Comparison of ENCODE assay signal across 31 cellular contexts in the genomic region with DNA sequence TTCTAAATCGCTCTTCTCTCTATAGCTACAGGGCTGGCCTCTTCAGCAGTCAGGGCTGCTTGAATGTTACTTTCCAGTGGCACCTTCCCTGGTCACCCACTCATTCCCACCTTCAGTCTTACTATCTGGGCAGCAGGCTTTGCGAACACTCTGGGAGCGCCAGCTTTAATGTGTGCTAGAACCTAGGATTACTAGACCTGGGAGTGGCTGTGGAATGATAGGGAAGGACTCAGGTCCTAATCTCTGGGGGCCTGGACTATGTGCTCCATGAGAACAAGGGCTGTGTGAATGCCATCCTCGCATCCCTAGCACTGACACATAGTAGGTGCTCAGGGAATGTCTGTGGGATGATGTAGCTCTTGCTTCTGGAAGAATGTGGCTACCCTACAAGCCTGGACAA.
"Had no signal": no experiment of that assay in that cellular context is flagged by ENCODE, and none has a peak within 500 bp of the region (broad histone marks: within the 10 kb centered on the region; RNA-seq: fewer than 3 reads in every experiment).

No MANE protein-coding gene starts in this region.

- H3K4me3 Mint-ChIP-seq: activated naive CD4-positive, alpha-beta T cell treated with anti-CD3 and anti-CD28 coated beads, Interleukin-2, amount 10 ng/mL, durations not matched to agents 7 days and 5 days; activated naive CD8-positive, alpha-beta T cell treated with anti-CD3 and anti-CD28 coated beads, Interleukin-2, amount 10 ng/mL, durations not matched to agents 7 days and 5 days; activated T-cell treated with anti-CD3 and anti-CD28 coated beads, Interleukin-2, amount 50 U/mL, for 24 hours; effector memory CD8-positive, alpha-beta T cell; natural killer cell treated with Interleukin-12 subunit alpha and Interleukin-12 subunit beta and Interleukin-15 and Interleukin-18, amount 100 ng/mL, for 72 hours; stimulated activated memory B cell treated with anti-CD40 and anti-IgM and Interleukin-4, amounts not matched to agents 10 μg/mL and 1 μg/mL and 100 μg/mL, for 72 hours; T-helper 17 cell had no signal

- ATAC-seq: activated CD4-positive, CD25-positive, alpha-beta regulatory T cell treated with anti-CD3 and anti-CD28 coated beads, Interleukin-2, amount 50 U/mL, for 24 hours; effector memory CD8-positive, alpha-beta T cell; natural killer cell treated with Interleukin-12 subunit alpha and Interleukin-12 subunit beta and Interleukin-15 and Interleukin-18, amount 100 ng/mL, for 72 hours; sciatic nerve; stimulated activated memory B cell treated with anti-CD40 and anti-IgM and Interleukin-4, amounts not matched to agents 10 μg/mL and 1 μg/mL and 100 μg/mL, for 72 hours; T-helper 17 cell had no signal

- H3K4me1 Mint-ChIP-seq: activated naive CD4-positive, alpha-beta T cell treated with anti-CD3 and anti-CD28 coated beads, Interleukin-2, amount 10 ng/mL, durations not matched to agents 7 days and 5 days; activated naive CD8-positive, alpha-beta T cell treated with anti-CD3 and anti-CD28 coated beads, Interleukin-2, amount 10 ng/mL, durations not matched to agents 7 days and 5 days; stimulated activated memory B cell treated with anti-CD40 and anti-IgM and Interleukin-4, amounts not matched to agents 10 μg/mL and 1 μg/mL and 100 μg/mL, for 72 hours had no signal

- H3K27me3 ChIP-seq: ascending aorta, gastroesophageal sphincter, suprapubic skin, tibial artery had no signal

- H3K27ac ChIP-seq: ascending aorta, brain microvascular endothelial cell, gastroesophageal sphincter, lower lobe of right lung, skin epidermis, suprapubic skin, tibial artery, WERI-Rb-1 had no signal

- H3K4me1 ChIP-seq: ascending aorta, gastroesophageal sphincter, suprapubic skin, tibial artery had no signal

- H3K36me3 ChIP-seq: ascending aorta, brain microvascular endothelial cell, gastroesophageal sphincter, lower lobe of right lung, suprapubic skin, tibial artery, WERI-Rb-1 had no signal

- DNase-seq: activated CD4-positive, alpha-beta T cell treated with anti-CD3 and anti-CD28 coated beads for 48 hours; activated CD4-positive, alpha-beta T cell treated with anti-CD3 and anti-CD28 coated beads, Interleukin-2, amount 50 U/mL, for 48 hours; activated CD8-positive, alpha-beta memory T cell treated with anti-CD3 and anti-CD28 coated beads for 24 hours; activated CD8-positive, alpha-beta memory T cell treated with anti-CD3 and anti-CD28 coated beads, Interleukin-2, amount 50 U/mL, for 4 hours; activated gamma-delta T cell; activated naive CD4-positive, alpha-beta T cell treated with anti-CD3 and anti-CD28 coated beads, Interleukin-2, amount 10 ng/mL, durations not matched to agents 7 days and 5 days; activated naive CD8-positive, alpha-beta T cell treated with anti-CD3 and anti-CD28 coated beads, Interleukin-2, amount 10 ng/mL, durations not matched to agents 7 days and 5 days; activated T-cell treated with anti-CD3 and anti-CD28 coated beads, Interleukin-2, amount 50 U/mL, for 24 hours; cortex of kidney; effector memory CD8-positive, alpha-beta T cell; hippocampal formation; lower lobe of right lung; mesendoderm; stimulated activated CD4-positive, alpha-beta T cell treated with anti-CD3 and anti-CD28 coated beads, Interleukin-1b, Interleukin-23, amount 100 ng/mL, for 48 hours; stimulated activated CD4-positive, alpha-beta T cell treated with anti-CD3 and anti-CD28 coated beads, Interleukin-4, amount 100 ng/mL, for 4 hours; stimulated activated CD8-positive, alpha-beta memory T cell treated with anti-CD3 and anti-CD28 coated beads, Interleukin-4, amount 100 ng/mL, for 48 hours; T-helper 17 cell; T1000; WERI-Rb-1 had no signal

- FAIRE-seq: endothelial cell of umbilical vein had no signal

- H3K4me3 ChIP-seq: ascending aorta, gastroesophageal sphincter, lower lobe of right lung, skin epidermis, suprapubic skin, tibial artery had no signal

- H3K27ac Mint-ChIP-seq: activated naive CD4-positive, alpha-beta T cell treated with anti-CD3 and anti-CD28 coated beads, Interleukin-2, amount 10 ng/mL, durations not matched to agents 7 days and 5 days; activated naive CD8-positive, alpha-beta T cell treated with anti-CD3 and anti-CD28 coated beads, Interleukin-2, amount 10 ng/mL, durations not matched to agents 7 days and 5 days; activated T-cell treated with anti-CD3 and anti-CD28 coated beads, Interleukin-2, amount 50 U/mL, for 24 hours; effector memory CD8-positive, alpha-beta T cell; natural killer cell treated with Interleukin-12 subunit alpha and Interleukin-12 subunit beta and Interleukin-15 and Interleukin-18, amount 100 ng/mL, for 72 hours; progenitor cell of endocrine pancreas; stimulated activated memory B cell treated with anti-CD40 and anti-IgM and Interleukin-4, amounts not matched to agents 10 μg/mL and 1 μg/mL and 100 μg/mL, for 72 hours; T-helper 17 cell had no signal

- H3K9me3 Mint-ChIP-seq: activated naive CD4-positive, alpha-beta T cell treated with anti-CD3 and anti-CD28 coated beads, Interleukin-2, amount 10 ng/mL, durations not matched to agents 7 days and 5 days; activated naive CD8-positive, alpha-beta T cell treated with anti-CD3 and anti-CD28 coated beads, Interleukin-2, amount 10 ng/mL, durations not matched to agents 7 days and 5 days; activated T-cell treated with anti-CD3 and anti-CD28 coated beads, Interleukin-2, amount 50 U/mL, for 24 hours; effector memory CD8-positive, alpha-beta T cell; natural killer cell treated with Interleukin-12 subunit alpha and Interleukin-12 subunit beta and Interleukin-15 and Interleukin-18, amount 100 ng/mL, for 72 hours; stimulated activated memory B cell treated with anti-CD40 and anti-IgM and Interleukin-4, amounts not matched to agents 10 μg/mL and 1 μg/mL and 100 μg/mL, for 72 hours had no signal

- H3K9me3 ChIP-seq: ascending aorta, gastroesophageal sphincter, lower lobe of right lung, suprapubic skin, tibial artery had no signal

- H3K36me3 Mint-ChIP-seq: activated naive CD4-positive, alpha-beta T cell treated with anti-CD3 and anti-CD28 coated beads, Interleukin-2, amount 10 ng/mL, durations not matched to agents 7 days and 5 days; activated naive CD8-positive, alpha-beta T cell treated with anti-CD3 and anti-CD28 coated beads, Interleukin-2, amount 10 ng/mL, durations not matched to agents 7 days and 5 days; natural killer cell treated with Interleukin-12 subunit alpha and Interleukin-12 subunit beta and Interleukin-15 and Interleukin-18, amount 100 ng/mL, for 72 hours; stimulated activated memory B cell treated with anti-CD40 and anti-IgM and Interleukin-4, amounts not matched to agents 10 μg/mL and 1 μg/mL and 100 μg/mL, for 72 hours had no signal
